Comparison of ENCODE assay signal across 30 cellular contexts in the genomic region with DNA sequence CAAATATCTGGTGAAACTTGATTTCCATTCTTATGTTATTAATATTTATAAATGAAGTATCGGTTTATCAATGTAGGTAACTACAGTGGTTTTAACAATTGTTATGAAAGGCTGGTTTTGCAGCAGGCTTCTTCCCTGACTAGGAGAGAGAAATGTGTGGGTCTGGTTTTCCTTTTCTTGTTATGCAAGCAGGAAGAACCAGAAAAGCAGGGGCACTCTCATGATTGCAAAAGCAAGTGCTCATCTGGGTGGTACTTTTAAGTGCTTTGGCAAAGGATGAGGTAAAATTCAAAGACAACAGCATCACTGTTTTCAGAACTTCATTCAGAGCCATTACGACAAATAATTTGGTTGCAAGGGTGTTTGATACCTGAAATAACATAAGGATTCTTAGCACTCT.
"Had no signal": no experiment of that assay in that cellular context is flagged by ENCODE, and none has a peak within 500 bp of the region (broad histone marks: within the 10 kb centered on the region; RNA-seq: fewer than 3 reads in every experiment).

No MANE protein-coding gene starts in this region.

- H3K9me3 ChIP-seq: ascending aorta, breast epithelium, colonic mucosa had no signal

- H3K4me1 Mint-ChIP-seq: activated CD4-positive, alpha-beta T cell treated with anti-CD3 and anti-CD28 coated beads for 36 hours; activated CD4-positive, alpha-beta T cell treated with anti-CD3 and anti-CD28 coated beads, Interleukin-2, amount 10 ng/mL, durations not matched to agents 24 days and 14 days; activated CD8-positive, alpha-beta memory T cell treated with anti-CD3 and anti-CD28 coated beads, Interleukin-2, amount 10 ng/mL, durations not matched to agents 7 days and 5 days; activated naive CD4-positive, alpha-beta T cell treated with anti-CD3 and anti-CD28 coated beads, Interleukin-2, amount 10 ng/mL, durations not matched to agents 7 days and 5 days; activated naive CD8-positive, alpha-beta T cell treated with anti-CD3 and anti-CD28 coated beads, Interleukin-2, amount 10 ng/mL, durations not matched to agents 7 days and 5 days; T-helper 17 cell had no signal

- H3K27ac ChIP-seq: ascending aorta, breast epithelium, cardiac muscle cell, colonic mucosa, WERI-Rb-1 had no signal

- H3K4me3 Mint-ChIP-seq: activated CD4-positive, alpha-beta memory T cell treated with anti-CD3 and anti-CD28 coated beads for 36 hours; activated CD4-positive, alpha-beta T cell treated with anti-CD3 and anti-CD28 coated beads for 36 hours; activated CD4-positive, alpha-beta T cell treated with anti-CD3 and anti-CD28 coated beads, Interleukin-2, amount 10 ng/mL, durations not matched to agents 24 days and 14 days; activated CD8-positive, alpha-beta memory T cell treated with anti-CD3 and anti-CD28 coated beads, Interleukin-2, amount 10 ng/mL, durations not matched to agents 7 days and 5 days; activated CD8-positive, alpha-beta T cell treated with anti-CD3 and anti-CD28 coated beads, Interleukin-2, amount 10 ng/mL, durations not matched to agents 7 days and 5 days; activated naive CD4-positive, alpha-beta T cell treated with anti-CD3 and anti-CD28 coated beads, Interleukin-2, amount 10 ng/mL, durations not matched to agents 7 days and 5 days; activated naive CD8-positive, alpha-beta T cell treated with anti-CD3 and anti-CD28 coated beads, Interleukin-2, amount 10 ng/mL, durations not matched to agents 7 days and 5 days; activated T-cell treated with anti-CD3 and anti-CD28 coated beads, Interleukin-2, amount 50 U/mL, for 72 hours; brain; T-helper 17 cell; T-helper 2 cell treated with Interferon-gamma antibody and Interleukin-4, amounts not matched to agents 5 μg/mL and 100 μg/mL, for 36 hours had no signal

- H3K27ac Mint-ChIP-seq: activated CD4-positive, alpha-beta memory T cell treated with anti-CD3 and anti-CD28 coated beads for 36 hours; activated CD4-positive, alpha-beta T cell treated with anti-CD3 and anti-CD28 coated beads for 36 hours; activated CD4-positive, alpha-beta T cell treated with anti-CD3 and anti-CD28 coated beads, Interleukin-2, amount 10 ng/mL, durations not matched to agents 24 days and 14 days; activated CD8-positive, alpha-beta memory T cell treated with anti-CD3 and anti-CD28 coated beads, Interleukin-2, amount 10 ng/mL, durations not matched to agents 7 days and 5 days; activated CD8-positive, alpha-beta T cell treated with anti-CD3 and anti-CD28 coated beads, Interleukin-2, amount 10 ng/mL, durations not matched to agents 7 days and 5 days; activated naive CD4-positive, alpha-beta T cell treated with anti-CD3 and anti-CD28 coated beads, Interleukin-2, amount 10 ng/mL, durations not matched to agents 7 days and 5 days; activated naive CD4-positive, alpha-beta T cell treated with anti-CD3 and anti-CD28 coated beads, Interleukin-2, amount 50 U/mL, for 72 hours; activated naive CD8-positive, alpha-beta T cell treated with anti-CD3 and anti-CD28 coated beads, Interleukin-2, amount 10 ng/mL, durations not matched to agents 7 days and 5 days; activated T-cell treated with anti-CD3 and anti-CD28 coated beads, Interleukin-2, amount 50 U/mL, for 72 hours; brain; T-helper 17 cell; T-helper 2 cell treated with Interferon-gamma antibody and Interleukin-4, amounts not matched to agents 5 μg/mL and 100 μg/mL, for 36 hours had no signal

- H3K27me3 ChIP-seq: ascending aorta, breast epithelium, cardiac muscle cell, colonic mucosa had no signal

- H3K4me1 ChIP-seq: ascending aorta, breast epithelium, colonic mucosa had no signal

- H3K9me3 Mint-ChIP-seq: activated CD4-positive, alpha-beta memory T cell treated with anti-CD3 and anti-CD28 coated beads for 36 hours; activated CD4-positive, alpha-beta T cell treated with anti-CD3 and anti-CD28 coated beads, Interleukin-2, amount 10 ng/mL, durations not matched to agents 24 days and 14 days; activated naive CD4-positive, alpha-beta T cell treated with anti-CD3 and anti-CD28 coated beads, Interleukin-2, amount 10 ng/mL, durations not matched to agents 7 days and 5 days; activated naive CD4-positive, alpha-beta T cell treated with anti-CD3 and anti-CD28 coated beads, Interleukin-2, amount 50 U/mL, for 72 hours; activated naive CD8-positive, alpha-beta T cell treated with anti-CD3 and anti-CD28 coated beads, Interleukin-2, amount 10 ng/mL, durations not matched to agents 7 days and 5 days; activated T-cell treated with anti-CD3 and anti-CD28 coated beads, Interleukin-2, amount 50 U/mL, for 72 hours; T-helper 2 cell treated with Interferon-gamma antibody and Interleukin-4, amounts not matched to agents 5 μg/mL and 100 μg/mL, for 36 hours had no signal

- H3K27me3 Mint-ChIP-seq: brain had no signal

- DNase-seq: activated CD4-positive, alpha-beta memory T cell treated with anti-CD3 and anti-CD28 coated beads for 36 hours; activated CD4-positive, alpha-beta T cell treated with anti-CD3 and anti-CD28 coated beads for 36 hours; activated CD4-positive, alpha-beta T cell treated with anti-CD3 and anti-CD28 coated beads, Interleukin-2, amount 10 ng/mL, durations not matched to agents 24 days and 14 days; activated CD4-positive, CD25-positive, alpha-beta regulatory T cell; activated CD4-positive, CD25-positive, alpha-beta regulatory T cell treated with anti-CD3 and anti-CD28 coated beads, Interleukin-2, amount 50 U/mL, for 72 hours; activated CD8-positive, alpha-beta memory T cell treated with anti-CD3 and anti-CD28 coated beads, Interleukin-2, amount 10 ng/mL, durations not matched to agents 7 days and 5 days; activated CD8-positive, alpha-beta memory T cell treated with anti-CD3 and anti-CD28 coated beads, Interleukin-2, amount 50 U/mL, for 4 hours; activated CD8-positive, alpha-beta T cell treated with anti-CD3 and anti-CD28 coated beads, Interleukin-2, amount 10 ng/mL, durations not matched to agents 7 days and 5 days; activated gamma-delta T cell; activated naive CD4-positive, alpha-beta T cell; activated naive CD4-positive, alpha-beta T cell treated with anti-CD3 and anti-CD28 coated beads, Interleukin-2, amount 10 ng/mL, durations not matched to agents 7 days and 5 days; activated naive CD8-positive, alpha-beta T cell treated with anti-CD3 and anti-CD28 coated beads, Interleukin-2, amount 10 ng/mL, durations not matched to agents 7 days and 5 days; activated T-cell treated with anti-CD3 and anti-CD28 coated beads, Interleukin-2, amount 50 U/mL, for 1 hour; activated T-cell treated with anti-CD3 and anti-CD28 coated beads, Interleukin-2, amount 50 U/mL, for 72 hours; central memory CD4-positive, alpha-beta T cell; cerebellar nuclear complex; colonic mucosa; effector CD8-positive, alpha-beta T cell; head of caudate nucleus; T-helper 1 cell; T-helper 17 cell; T1000; WERI-Rb-1 had no signal

- H3K36me3 Mint-ChIP-seq: activated CD4-positive, alpha-beta memory T cell treated with anti-CD3 and anti-CD28 coated beads for 36 hours; activated CD8-positive, alpha-beta memory T cell treated with anti-CD3 and anti-CD28 coated beads, Interleukin-2, amount 10 ng/mL, durations not matched to agents 7 days and 5 days; activated naive CD4-positive, alpha-beta T cell treated with anti-CD3 and anti-CD28 coated beads, Interleukin-2, amount 10 ng/mL, durations not matched to agents 7 days and 5 days; activated naive CD4-positive, alpha-beta T cell treated with anti-CD3 and anti-CD28 coated beads, Interleukin-2, amount 50 U/mL, for 72 hours; activated naive CD8-positive, alpha-beta T cell treated with anti-CD3 and anti-CD28 coated beads, Interleukin-2, amount 10 ng/mL, durations not matched to agents 7 days and 5 days; brain had no signal

- H3K36me3 ChIP-seq: ascending aorta, breast epithelium, cardiac muscle cell, colonic mucosa, WERI-Rb-1 had no signal

- H3K4me3 ChIP-seq: ascending aorta, breast epithelium, cardiac muscle cell, colonic mucosa had no signal

- ATAC-seq: activated CD4-positive, alpha-beta T cell treated with anti-CD3 and anti-CD28 coated beads for 36 hours; activated CD8-positive, alpha-beta memory T cell treated with anti-CD3 and anti-CD28 coated beads, Interleukin-2, amount 10 ng/mL, durations not matched to agents 7 days and 5 days; activated CD8-positive, alpha-beta T cell treated with anti-CD3 and anti-CD28 coated beads, Interleukin-2, amount 10 ng/mL, durations not matched to agents 7 days and 5 days; activated naive CD4-positive, alpha-beta T cell treated with anti-CD3 and anti-CD28 coated beads, Interleukin-2, amount 50 U/mL, for 72 hours; activated T-cell treated with anti-CD3 and anti-CD28 coated beads, Interleukin-2, amount 50 U/mL, for 72 hours; esophagus mucosa; T-helper 17 cell had no signal
